ENCODE assay signal across 26 cellular contexts in genomic region chr22:48919851-48920589, GRCh38.
A peak's percentile ranks its signal among the peaks of the same experiment; 100 is the strongest.
DNase-seq lines count a peak whose midpoint lies in the region; ATAC-seq and TF ChIP-seq lines count a peak whose summit lies in the region.
"Had no signal": no experiment of that assay in that cellular context is flagged by ENCODE, and none has a peak within 500 bp of the region (broad histone marks: within the 10 kb centered on the region; RNA-seq: fewer than 3 reads in every experiment).

No MANE protein-coding gene starts in this region.

- TF ChIP-seq CTCF in endodermal cell (conservative IDR thresholded peaks at IDR 0.05) (no peak), gastrocnemius medialis (IDR thresholded peaks at IDR 0.05 in 4 of 5, conservative IDR thresholded peaks at IDR 0.05 in 1 of 5) (no peak)

- intact Hi-C loops in gastrocnemius medialis (cut with DNase I; ENCODE audit: low total_unique reads): no loop called here

- peaks cover 9% of the 10 kb centered on the region for H3K27me3 Mint-ChIP-seq in endodermal cell (ENCODE audit: insufficient read depth)
- H3K27me3 Mint-ChIP-seq: CD4-positive, CD25-positive, alpha-beta regulatory T cell had no signal

- peaks cover 22% of the 10 kb centered on the region for H3K9me3 Mint-ChIP-seq in endodermal cell
- H3K9me3 Mint-ChIP-seq: naive thymus-derived CD8-positive, alpha-beta T cell had no signal

- in situ Hi-C loops in gastrocnemius medialis (cut with MboI; ENCODE audit: low sequenced_read_pairs in 4 of 4): no loop called here

- no peak for ATAC-seq in gastrocnemius medialis
- ATAC-seq in GM21723 (IDR thresholded peaks at IDR 0.05; ENCODE audit: unreplicated experiment): no peak
- ATAC-seq: left lung; naive thymus-derived CD8-positive, alpha-beta T cell; right cardiac atrium had no signal

- peaks cover 24% of the 10 kb centered on the region for H3K4me1 Mint-ChIP-seq in endodermal cell
- H3K4me1 Mint-ChIP-seq: activated naive CD4-positive, alpha-beta T cell treated with anti-CD3 and anti-CD28 coated beads, Interleukin-2, amount 50 U/mL, for 24 hours; CD4-positive, CD25-positive, alpha-beta regulatory T cell; mesothelial cell of epicardium had no signal

- H3K9ac ChIP-seq in endodermal cell (ENCODE audit: extremely low read depth, low read length, poor library complexity, severe bottlenecking): no peak overlapping the region

- H3K4me1 ChIP-seq in endodermal cell (ENCODE audit: control insufficient read depth, insufficient read depth, low read length): peaks cover 6% of the 10 kb centered on the region
- no peaks in the 10 kb centered on the region for H3K4me1 ChIP-seq in gastrocnemius medialis
- H3K4me1 ChIP-seq: left lung, Peyer's patch, SJSA1, thyroid gland had no signal

- TF ChIP-seq POLR2A in gastrocnemius medialis (IDR thresholded peaks at IDR 0.05): no peak

- H3K9me3 ChIP-seq in endodermal cell (ENCODE audit: control insufficient read depth, low read length) (peaks cover 17% of the 10 kb centered on the region), gastrocnemius medialis (no peaks in the 10 kb centered on the region)
- H3K9me3 ChIP-seq: left lung, ovary, Peyer's patch, SJSA1, thyroid gland had no signal

- H3K4me3 ChIP-seq in endodermal cell (ENCODE audit: low read length) (no peak overlapping the region), gastrocnemius medialis (no peak overlapping the region)
- H3K4me3 ChIP-seq: left lung, ovary, Peyer's patch, SJSA1, thyroid gland had no signal

- H3K27ac Mint-ChIP-seq in endodermal cell: peak overlapping the region; percentile 30
- H3K27ac Mint-ChIP-seq: activated naive CD4-positive, alpha-beta T cell treated with anti-CD3 and anti-CD28 coated beads, Interleukin-2, amount 50 U/mL, for 24 hours; activated T-helper 1 cell treated with anti-CD3 and anti-CD28 coated beads, Interleukin-12 subunit alpha, Interleukin-12 subunit beta, Interleukin-2, Interleukin-4 antibody, amounts not matched to agents 30 ng/mL and 10 ng/mL and 1 ng/mL, durations not matched to agents 14 hours and 24 hours and 36 hours; CD4-positive, CD25-positive, alpha-beta regulatory T cell; mesothelial cell of epicardium had no signal

- peaks cover 1% of the 10 kb centered on the region for H3K36me3 Mint-ChIP-seq in endodermal cell (ENCODE audit: low read depth)
- H3K36me3 Mint-ChIP-seq: CD4-positive, CD25-positive, alpha-beta regulatory T cell; mesothelial cell of epicardium; naive thymus-derived CD8-positive, alpha-beta T cell had no signal

- no peaks in the 10 kb centered on the region for H3K27me3 ChIP-seq in endodermal cell (ENCODE audit: control insufficient read depth, insufficient read depth, low read length, poor library complexity, severe bottlenecking)
- peaks cover 0 to 6% (median 0%) of the 10 kb centered on the region in 3 donors for H3K27me3 ChIP-seq in gastrocnemius medialis
- H3K27me3 ChIP-seq: ovary, Peyer's patch, SJSA1, thyroid gland had no signal

- 80 to 91% methylated on average over 14 to 17 of the region's 17 CpGs for WGBS in endodermal cell (ENCODE audit: insufficient coverage in 1 of 2, insufficient read length in 1 of 2), 2 experiments

- peak overlapping the region; percentile 84 for H3K27ac ChIP-seq in endodermal cell (ENCODE audit: low read depth, low read length)
- no peak overlapping the region for H3K27ac ChIP-seq in gastrocnemius medialis
- H3K27ac ChIP-seq: left lung, ovary, Peyer's patch, SJSA1, thyroid gland had no signal

- H3K4me3 Mint-ChIP-seq in endodermal cell: no peak overlapping the region
- H3K4me3 Mint-ChIP-seq: activated naive CD4-positive, alpha-beta T cell treated with anti-CD3 and anti-CD28 coated beads, Interleukin-2, amount 50 U/mL, for 24 hours; activated T-helper 1 cell treated with anti-CD3 and anti-CD28 coated beads, Interleukin-12 subunit alpha, Interleukin-12 subunit beta, Interleukin-2, Interleukin-4 antibody, amounts not matched to agents 30 ng/mL and 10 ng/mL and 1 ng/mL, durations not matched to agents 14 hours and 24 hours and 36 hours; CD4-positive, CD25-positive, alpha-beta regulatory T cell; mesothelial cell of epicardium; naive thymus-derived CD8-positive, alpha-beta T cell had no signal

- DNase-seq in NCI-H146 (lab: John Stamatoyannopoulos, UW): peak; percentile 12
- no peak for DNase-seq in NCI-H146 treated with DMSO at 0.1 percent for 48 hours (lab: John Stamatoyannopoulos, UW; ENCODE audit: unreplicated experiment)
- peak; percentile 22 for DNase-seq in NCI-H69 (lab: John Stamatoyannopoulos, UW)
- DNase-seq in endodermal cell: no peak
- peak; percentile 30 for DNase-seq in retina
- DNase-seq in stimulated activated CD4-positive, alpha-beta T cell treated with anti-CD3 and anti-CD28 coated beads, Interleukin-4, amount 100 ng/mL, for 24 hours: no peak
- DNase-seq in gastrocnemius medialis: no peak
- DNase-seq: 8988T; CD4-positive, CD25-positive, alpha-beta regulatory T cell; effector CD4-positive, alpha-beta T cell; erythroblast; foreskin fibroblast; left lung; Peyer's patch; right cardiac atrium; stimulated activated CD4-positive, alpha-beta T cell treated with anti-CD3 and anti-CD28 coated beads, Interleukin-12 subunit alpha, Interleukin-12 subunit beta, amount 100 ng/mL, for 4 hours; stimulated activated CD4-positive, alpha-beta T cell treated with anti-CD3 and anti-CD28 coated beads, Interleukin-4, amount 100 ng/mL, for 4 hours; stimulated activated naive CD4-positive, alpha-beta T cell treated with Interleukin-2 at 50 U/mL for 16 hours; thyroid gland had no signal

- H3K36me3 ChIP-seq in endodermal cell (ENCODE audit: control insufficient read depth, insufficient read depth, low read length) (no peaks in the 10 kb centered on the region), gastrocnemius medialis (no peaks in the 10 kb centered on the region)
- H3K36me3 ChIP-seq: left lung, ovary, Peyer's patch, SJSA1, thyroid gland had no signal

Comparison
In these comparisons a context has a peak if more than half of its experiments do, and no peak if none do; other contexts are left out.
1. DNase-seq: peak in NCI-H146 (single experiment), NCI-H69 (single experiment) and retina (single experiment); none in NCI-H146 treated with DMSO at 0.1 percent for 48 hours (single experiment), endodermal cell (single experiment), stimulated activated CD4-positive, alpha-beta T cell treated with anti-CD3 and anti-CD28 coated beads, Interleukin-4, amount 100 ng/mL, for 24 hours (single experiment) and gastrocnemius medialis (0 of 2).